ENCODE assay signal across 24 cellular contexts in genomic region chr16:79325211-79325610, GRCh38.
"Had no signal": no experiment of that assay in that cellular context is flagged by ENCODE, and none has a peak within 500 bp of the region (broad histone marks: within the 10 kb centered on the region; RNA-seq: fewer than 3 reads in every experiment).

No MANE protein-coding gene starts in this region.

- H3K4me1 Mint-ChIP-seq: activated CD4-positive, alpha-beta memory T cell treated with anti-CD3 and anti-CD28 coated beads, Interleukin-2, amount 10 ng/mL, durations not matched to agents 7 days and 5 days; activated naive CD4-positive, alpha-beta T cell treated with anti-CD3 and anti-CD28 coated beads, Interleukin-2, amount 10 ng/mL, durations not matched to agents 7 days and 5 days had no signal

- H3K4me3 Mint-ChIP-seq: activated CD4-positive, alpha-beta memory T cell treated with anti-CD3 and anti-CD28 coated beads, Interleukin-2, amount 10 ng/mL, durations not matched to agents 7 days and 5 days; activated CD4-positive, alpha-beta T cell treated with anti-CD3 and anti-CD28 coated beads, Interleukin-2, amount 10 ng/mL, durations not matched to agents 24 days and 14 days; activated naive CD4-positive, alpha-beta T cell treated with anti-CD3 and anti-CD28 coated beads, Interleukin-2, amount 10 ng/mL, durations not matched to agents 7 days and 5 days; activated naive CD8-positive, alpha-beta T cell; activated T-cell treated with anti-CD3 and anti-CD28 coated beads, Interleukin-2, amount 50 U/mL, for 4 hours; activated T-helper 1 cell treated with anti-CD3 and anti-CD28 coated beads, Interleukin-12 subunit alpha, Interleukin-12 subunit beta, Interleukin-2, Interleukin-4 antibody, amounts not matched to agents 30 ng/mL and 10 ng/mL and 1 ng/mL, durations not matched to agents 14 hours and 24 hours and 36 hours; central memory CD8-positive, alpha-beta T cell; dendritic cell treated with granulocyte-macrophage colony-stimulating factor and Interleukin-4, amounts not matched to agents 40 ng/mL and 50 ng/mL, for 4 days; endodermal cell had no signal

- H3K9me3 Mint-ChIP-seq: activated CD4-positive, alpha-beta memory T cell treated with anti-CD3 and anti-CD28 coated beads, Interleukin-2, amount 10 ng/mL, durations not matched to agents 7 days and 5 days; activated CD4-positive, alpha-beta T cell treated with anti-CD3 and anti-CD28 coated beads, Interleukin-2, amount 10 ng/mL, durations not matched to agents 24 days and 14 days; activated naive CD4-positive, alpha-beta T cell treated with anti-CD3 and anti-CD28 coated beads, Interleukin-2, amount 10 ng/mL, durations not matched to agents 7 days and 5 days; activated T-cell treated with anti-CD3 and anti-CD28 coated beads, Interleukin-2, amount 50 U/mL, for 4 hours; activated T-helper 1 cell treated with anti-CD3 and anti-CD28 coated beads, Interleukin-12 subunit alpha, Interleukin-12 subunit beta, Interleukin-2, Interleukin-4 antibody, amounts not matched to agents 30 ng/mL and 10 ng/mL and 1 ng/mL, durations not matched to agents 14 hours and 24 hours and 36 hours; activated T-helper 2 cell treated with anti-CD3 and anti-CD28 coated beads, Interferon-gamma antibody, Interleukin-2, Interleukin-4, amounts not matched to agents 10 μg/mL and 5 μg/mL and 100 μg/mL, durations not matched to agents 14 hours and 24 hours and 36 hours; central memory CD8-positive, alpha-beta T cell; dendritic cell treated with granulocyte-macrophage colony-stimulating factor and Interleukin-4, amounts not matched to agents 40 ng/mL and 50 ng/mL, for 4 days; endodermal cell had no signal

- DNase-seq: activated CD4-positive, alpha-beta memory T cell treated with anti-CD3 and anti-CD28 coated beads, Interleukin-2, amount 10 ng/mL, durations not matched to agents 7 days and 5 days; activated CD4-positive, alpha-beta T cell treated with anti-CD3 and anti-CD28 coated beads, Interleukin-2, amount 10 ng/mL, durations not matched to agents 24 days and 14 days; activated CD4-positive, CD25-positive, alpha-beta regulatory T cell; activated CD4-positive, CD25-positive, alpha-beta regulatory T cell treated with anti-CD3 and anti-CD28 coated beads, Interleukin-2, amount 50 U/mL, for 72 hours; activated CD8-positive, alpha-beta memory T cell treated with anti-CD3 and anti-CD28 coated beads, Interleukin-2, amount 50 U/mL, for 48 hours; activated effector memory CD4-positive, alpha-beta T cell treated with anti-CD3 and anti-CD28 coated beads, Interleukin-2, amount 50 U/mL, for 16 hours; activated naive CD4-positive, alpha-beta T cell treated with anti-CD3 and anti-CD28 coated beads, Interleukin-2, amount 10 ng/mL, durations not matched to agents 7 days and 5 days; activated T-cell treated with anti-CD3 and anti-CD28 coated beads for 4 hours; activated T-cell treated with anti-CD3 and anti-CD28 coated beads, Interleukin-2, amount 50 U/mL, for 4 hours; amniotic stem cell; anterior cingulate cortex; brain microvascular endothelial cell; dorsolateral prefrontal cortex; effector memory CD4-positive, alpha-beta T cell; endodermal cell; foreskin fibroblast; head of caudate nucleus; hippocampal formation had no signal

- ATAC-seq: esophagus mucosa had no signal

- H3K27ac Mint-ChIP-seq: activated CD4-positive, alpha-beta memory T cell treated with anti-CD3 and anti-CD28 coated beads, Interleukin-2, amount 10 ng/mL, durations not matched to agents 7 days and 5 days; activated CD4-positive, alpha-beta T cell treated with anti-CD3 and anti-CD28 coated beads, Interleukin-2, amount 10 ng/mL, durations not matched to agents 24 days and 14 days; activated naive CD4-positive, alpha-beta T cell treated with anti-CD3 and anti-CD28 coated beads, Interleukin-2, amount 10 ng/mL, durations not matched to agents 7 days and 5 days; activated naive CD8-positive, alpha-beta T cell; activated T-helper 1 cell treated with anti-CD3 and anti-CD28 coated beads, Interleukin-12 subunit alpha, Interleukin-12 subunit beta, Interleukin-2, Interleukin-4 antibody, amounts not matched to agents 30 ng/mL and 10 ng/mL and 1 ng/mL, durations not matched to agents 14 hours and 24 hours and 36 hours; activated T-helper 2 cell treated with anti-CD3 and anti-CD28 coated beads, Interferon-gamma antibody, Interleukin-2, Interleukin-4, amounts not matched to agents 10 μg/mL and 5 μg/mL and 100 μg/mL, durations not matched to agents 14 hours and 24 hours and 36 hours; dendritic cell treated with granulocyte-macrophage colony-stimulating factor and Interleukin-4, amounts not matched to agents 40 ng/mL and 50 ng/mL, for 4 days; endodermal cell had no signal
